28 cellular contexts compared by ENCODE assay signal in genomic region chr3:13174011-13174802, GRCh38.
"Had no signal": no experiment of that assay in that cellular context is flagged by ENCODE, and none has a peak within 500 bp of the region (broad histone marks: within the 10 kb centered on the region; RNA-seq: fewer than 3 reads in every experiment).

No MANE protein-coding gene starts in this region.

- H3K9me3 ChIP-seq: colonic mucosa had no signal

- H3K4me3 ChIP-seq: colonic mucosa, dorsolateral prefrontal cortex, gastrocnemius medialis, lower lobe of right lung, neural progenitor cell, suprapubic skin, tibial nerve had no signal

- H3K4me1 ChIP-seq: colonic mucosa, gastrocnemius medialis, lower lobe of right lung, neural progenitor cell, suprapubic skin, tibial nerve had no signal

- DNase-seq: activated CD4-positive, alpha-beta memory T cell treated with anti-CD3 and anti-CD28 coated beads, Interleukin-2, amount 10 ng/mL, durations not matched to agents 7 days and 5 days; activated CD4-positive, alpha-beta T cell treated with anti-CD3 and anti-CD28 coated beads, Interleukin-2, amount 10 ng/mL, durations not matched to agents 24 days and 14 days; activated CD4-positive, CD25-positive, alpha-beta regulatory T cell treated with anti-CD3 and anti-CD28 coated beads, Interleukin-2, amount 50 U/mL, for 72 hours; activated naive CD4-positive, alpha-beta T cell; activated T-cell treated with anti-CD3 and anti-CD28 coated beads, Interleukin-2, amount 50 U/mL, for 48 hours; anterior cingulate cortex; cerebellar nuclear complex; colonic mucosa; dorsolateral prefrontal cortex; effector memory CD4-positive, alpha-beta T cell; gastrocnemius medialis; glutamatergic neuron; left cardiac atrium; lower lobe of right lung; mesenchymal stem cell; natural killer cell; small intestine; stimulated activated CD4-positive, alpha-beta T cell treated with anti-CD3 and anti-CD28 coated beads, Interleukin-1b, Interleukin-23, amount 100 ng/mL, for 48 hours; stimulated activated CD4-positive, alpha-beta T cell treated with anti-CD3 and anti-CD28 coated beads, Interleukin-4, amount 100 ng/mL, for 4 hours; stimulated activated CD8-positive, alpha-beta memory T cell treated with anti-CD3 and anti-CD28 coated beads, Interleukin-4, amount 100 ng/mL, for 48 hours; T-helper 1 cell; WERI-Rb-1 had no signal

- ATAC-seq: activated naive CD4-positive, alpha-beta T cell treated with anti-CD3 and anti-CD28 coated beads, Interleukin-2, amount 50 U/mL, for 72 hours; gastrocnemius medialis; left cardiac atrium; lower lobe of right lung; natural killer cell; sciatic nerve; stimulated activated memory B cell treated with anti-CD40 and anti-IgM and Interleukin-4, amounts not matched to agents 10 μg/mL and 1 μg/mL and 100 μg/mL, for 72 hours had no signal

- H3K27me3 ChIP-seq: colonic mucosa, dorsolateral prefrontal cortex, gastrocnemius medialis, neural progenitor cell, suprapubic skin, tibial nerve had no signal

- H3K27ac ChIP-seq: colonic mucosa, dorsolateral prefrontal cortex, gastrocnemius medialis, lower lobe of right lung, neural progenitor cell, suprapubic skin, tibial nerve, WERI-Rb-1 had no signal

- H3K36me3 ChIP-seq: colonic mucosa, gastrocnemius medialis, lower lobe of right lung, neural progenitor cell, suprapubic skin, tibial nerve, WERI-Rb-1 had no signal
